Comparison of ENCODE assay signal across 6 cellular contexts in genomic region chr2:65156041-65156440, GRCh38.
"Had no signal": no experiment of that assay in that cellular context is flagged by ENCODE, and none has a peak within 500 bp of the region (broad histone marks: within the 10 kb centered on the region; RNA-seq: fewer than 3 reads in every experiment).

No MANE protein-coding gene starts in this region.

- H3K27ac ChIP-seq: GM23248, KMS-11 had no signal

- DNase-seq: GM23248, H9, HCEC 1CT, KBM-7 had no signal

- H2AFZ ChIP-seq: GM23248 had no signal

- H3K4me3 ChIP-seq: GM23248 had no signal

- H3K27ac Mint-ChIP-seq: IgD-negative memory B cell had no signal

- H3K9me3 Mint-ChIP-seq: IgD-negative memory B cell had no signal

- H3K27me3 Mint-ChIP-seq: IgD-negative memory B cell had no signal

- H3K4me2 ChIP-seq: KMS-11 had no signal

- H3K4me3 Mint-ChIP-seq: H9, IgD-negative memory B cell had no signal

- H3K9ac ChIP-seq: GM23248, KMS-11 had no signal

- H3K36me3 Mint-ChIP-seq: IgD-negative memory B cell had no signal
